ENCODE assay signal across 18 cellular contexts in genomic region chr17:38562215-38562569, GRCh38. TPM values are rescaled to one million over a fixed set of nuclear protein-coding genes. Genes with fewer than 3 reads are reported as not detected.
DNase-seq lines count a peak whose midpoint lies in the region; ATAC-seq, FAIRE-seq and TF ChIP-seq lines count a peak whose summit lies in the region.
"Had no signal": no experiment of that assay in that cellular context is flagged by ENCODE, and none has a peak within 500 bp of the region (broad histone marks: within the 10 kb centered on the region; RNA-seq: fewer than 3 reads in every experiment).

No MANE protein-coding gene starts in this region.

- no TSS peak for BruUV-seq in endothelial cell of umbilical vein (replicated peaks; lab: Mats Ljungman, UMichigan)

- peak; percentile 42 for DNase-seq in activated naive CD4-positive, alpha-beta T cell treated with anti-CD3 and anti-CD28 coated beads, Interleukin-2, amount 50 U/mL, for 16 hours
- no peak for DNase-seq in activated naive CD4-positive, alpha-beta T cell treated with Interleukin-2 at 50 U/mL for 16 hours
- DNase-seq in endothelial cell of umbilical vein (ENCODE audit: low read depth, low spot score): no peak
- no peak for DNase-seq in CD8-positive, alpha-beta memory T cell
- DNase-seq in COR-L47 (lab: John Stamatoyannopoulos, UW): no peak
- DNase-seq in HEK293T (ENCODE audit: extremely low spot score): no peak
- DNase-seq: Calu3, NCI-H1105 treated with DMSO at 0.1 percent for 48 hours, NCI-H1694 treated with DMSO at 0.1 percent for 48 hours, NCI-H2107, NCI-H226, NCI-H526, Right ventricle myocardium superior had no signal

- H3K27ac Mint-ChIP-seq in stimulated activated memory B cell treated with anti-CD40 and anti-IgM and Interleukin-4, amounts not matched to agents 10 μg/mL and 1 μg/mL and 100 μg/mL, for 72 hours: no peak overlapping the region
- H3K27ac Mint-ChIP-seq in CD8-positive, alpha-beta memory T cell: no peak overlapping the region
- H3K27ac Mint-ChIP-seq: CD4-positive, CD25-positive, alpha-beta regulatory T cell had no signal

- no peak overlapping the region for H2AFZ ChIP-seq in endothelial cell of umbilical vein (ENCODE audit: low read depth, low read length)

- CTCF ChIA-PET in endothelial cell of umbilical vein (lab: Charles Lee): interaction anchor here (1.9 to 5.0 kb wide), 2 partner anchors 104 to 105 kb away, joined by 9 to 321 read pairs; no protein-coding TSS in a partner anchor
- CTCF ChIA-PET in CD8-positive, alpha-beta memory T cell (lab: Charles Lee): no interaction called here
- CTCF ChIA-PET in HEK293T (lab: Yijun Ruan, JAX): no interaction called here

- no peak for ATAC-seq in stimulated activated memory B cell treated with anti-CD40 and anti-IgM and Interleukin-4, amounts not matched to agents 10 μg/mL and 1 μg/mL and 100 μg/mL, for 72 hours

- H3K27me3 ChIP-seq in HUES6 (ENCODE audit: control insufficient read depth, insufficient read depth, low read length) (peaks cover 97% of the 10 kb centered on the region), endothelial cell of umbilical vein (ENCODE audit: control insufficient read depth in 2 of 2, insufficient read depth in 2 of 2, low read length in 2 of 2) (peaks cover 67 to 79% of the 10 kb centered on the region in 2 experiments)
- H3K27me3 ChIP-seq in CD8-positive, alpha-beta memory T cell (ENCODE audit: insufficient read depth, low read length, poor library complexity, severe bottlenecking): peaks cover 69% of the 10 kb centered on the region

- POLR2A ChIA-PET in endothelial cell of umbilical vein (lab: Charles Lee) (no interaction called here), HEK293T (lab: Yijun Ruan, JAX) (no interaction called here)
- POLR2A ChIA-PET in CD8-positive, alpha-beta memory T cell (lab: Charles Lee): no interaction called here

- peaks cover 64% of the 10 kb centered on the region for H3K27me3 Mint-ChIP-seq in stimulated activated memory B cell treated with anti-CD40 and anti-IgM and Interleukin-4, amounts not matched to agents 10 μg/mL and 1 μg/mL and 100 μg/mL, for 72 hours
- H3K27me3 Mint-ChIP-seq in CD8-positive, alpha-beta memory T cell: peaks cover 52 to 55% of the 10 kb centered on the region in 2 donors

- no peak for TF ChIP-seq CTCF in endothelial cell of umbilical vein (IDR thresholded peaks at IDR 0.05; ENCODE audit: extremely low read depth in 1 of 2, insufficient read depth in 1 of 2, low read depth in 1 of 2, low read length in 2 of 2)

- H3K9me1 ChIP-seq in endothelial cell of umbilical vein (replicated peaks; ENCODE audit: control insufficient read depth, extremely low read depth, insufficient read depth, low read length): no peaks in the 10 kb centered on the region

- H3K4me1 ChIP-seq in HUES6 (ENCODE audit: control insufficient read depth, insufficient read depth, low read length) (peaks cover 60% of the 10 kb centered on the region), endothelial cell of umbilical vein (ENCODE audit: control insufficient read depth, extremely low read depth, insufficient read depth, low read length) (peaks cover 13% of the 10 kb centered on the region)
- H3K4me1 ChIP-seq in CD8-positive, alpha-beta memory T cell (ENCODE audit: insufficient read depth, low read length): peaks cover 35% of the 10 kb centered on the region

- H3K9me3 ChIP-seq in HUES6 (ENCODE audit: control insufficient read depth, insufficient read depth, low read depth, low read length): no peaks in the 10 kb centered on the region
- H3K9me3 ChIP-seq in endothelial cell of umbilical vein (replicated peaks; ENCODE audit: control insufficient read depth, insufficient read depth, low read length): no peaks in the 10 kb centered on the region
- H3K9me3 ChIP-seq in CD8-positive, alpha-beta memory T cell (ENCODE audit: low read length): no peaks in the 10 kb centered on the region

- H3K4me3 Mint-ChIP-seq in stimulated activated memory B cell treated with anti-CD40 and anti-IgM and Interleukin-4, amounts not matched to agents 10 μg/mL and 1 μg/mL and 100 μg/mL, for 72 hours: peak overlapping the region; percentile 33
- peak overlapping the region in 2 of 7 donors; percentile 22 to 46 for H3K4me3 Mint-ChIP-seq in CD8-positive, alpha-beta memory T cell

- H3K4me3 ChIP-seq in HUES6 (ENCODE audit: low read depth, low read length) (peak overlapping the region; percentile 50), endothelial cell of umbilical vein (replicated peaks in 1 of 3; ENCODE audit: insufficient read depth in 1 of 3, low read depth in 1 of 3, low read length in 3 of 3) (no peak overlapping the region)
- no peak overlapping the region for H3K4me3 ChIP-seq in CD8-positive, alpha-beta memory T cell (ENCODE audit: low read length)

- intact Hi-C loops in endothelial cell of umbilical vein (cut with micrococcal nuclease): no loop called here

- no peak for FAIRE-seq in endothelial cell of umbilical vein (lab: Jason Lieb, UNC)
- FAIRE-seq: RCC 7860 had no signal

- TF ChIP-seq POLR2A in endothelial cell of umbilical vein (IDR thresholded peaks at IDR 0.05; ENCODE audit: low read depth, low read length): no peak

- no peaks in the 10 kb centered on the region for H3K36me3 Mint-ChIP-seq in stimulated activated memory B cell treated with anti-CD40 and anti-IgM and Interleukin-4, amounts not matched to agents 10 μg/mL and 1 μg/mL and 100 μg/mL, for 72 hours
- H3K36me3 Mint-ChIP-seq in CD8-positive, alpha-beta memory T cell: peaks cover 0 to 4% (median 0%) of the 10 kb centered on the region in 3 donors
- H3K36me3 Mint-ChIP-seq: CD4-positive, CD25-positive, alpha-beta regulatory T cell had no signal

- no peak overlapping the region for H3K9ac ChIP-seq in HUES6 (ENCODE audit: low read length)
- no peak overlapping the region for H3K9ac ChIP-seq in endothelial cell of umbilical vein (replicated peaks; ENCODE audit: extremely low read depth, insufficient read depth, low read length)

- dilution Hi-C loops in endothelial cell of umbilical vein (cut with MboI; ENCODE audit: extremely low pct_ligation_motif_present, low sequenced_read_pairs): no loop called here

- no peak overlapping the region for H3K27ac ChIP-seq in HUES6 (ENCODE audit: low read depth, low read length)
- no peak overlapping the region for H3K27ac ChIP-seq in endothelial cell of umbilical vein (ENCODE audit: insufficient read depth, low read depth, low read length)
- H3K27ac ChIP-seq in CD8-positive, alpha-beta memory T cell (ENCODE audit: low read depth, low read length): no peak overlapping the region

- no peaks in the 10 kb centered on the region for H4K20me1 ChIP-seq in endothelial cell of umbilical vein (replicated peaks; ENCODE audit: control insufficient read depth, extremely low read depth, insufficient read depth, low read length)

- H3K36me3 ChIP-seq in HUES6 (ENCODE audit: control insufficient read depth, insufficient read depth, low read length) (no peaks in the 10 kb centered on the region), endothelial cell of umbilical vein (ENCODE audit: control insufficient read depth in 2 of 2, extremely low read depth in 1 of 2, insufficient read depth in 2 of 2, low read length in 2 of 2) (no peaks in the 10 kb centered on the region)
- no peaks in the 10 kb centered on the region for H3K36me3 ChIP-seq in CD8-positive, alpha-beta memory T cell (ENCODE audit: insufficient read depth, low read length)

- no peak overlapping the region for H3K4me2 ChIP-seq in endothelial cell of umbilical vein (ENCODE audit: insufficient read depth, low read length)

- no peaks in the 10 kb centered on the region for H3K79me2 ChIP-seq in endothelial cell of umbilical vein (ENCODE audit: control insufficient read depth, insufficient read depth, low read length)

- no peaks in the 10 kb centered on the region for H3K9me3 Mint-ChIP-seq in stimulated activated memory B cell treated with anti-CD40 and anti-IgM and Interleukin-4, amounts not matched to agents 10 μg/mL and 1 μg/mL and 100 μg/mL, for 72 hours
- no peaks in the 10 kb centered on the region for H3K9me3 Mint-ChIP-seq in CD8-positive, alpha-beta memory T cell

- peaks cover 53% of the 10 kb centered on the region for H3K4me1 Mint-ChIP-seq in stimulated activated memory B cell treated with anti-CD40 and anti-IgM and Interleukin-4, amounts not matched to agents 10 μg/mL and 1 μg/mL and 100 μg/mL, for 72 hours
- peaks cover 24 to 48% (median 28%) of the 10 kb centered on the region in 3 donors for H3K4me1 Mint-ChIP-seq in CD8-positive, alpha-beta memory T cell

TF ChIP-seq in endothelial cell of umbilical vein, 7 proteins besides CTCF, POLR2A, EP300 and RAD21 (continues in another document):
- TF ChIP-seq MAX (IDR thresholded peaks at IDR 0.05; ENCODE audit: insufficient read depth, insufficient read length) (no peak), EZH2 (IDR thresholded peaks at IDR 0.05; ENCODE audit: borderline replicate concordance, low read depth, low read length, severe bottlenecking) (peak; percentile 62), GATA2 (IDR thresholded peaks at IDR 0.05; ENCODE audit: insufficient read depth, insufficient read length, low read depth, low read length) (no peak), POLR2AphosphoS5 (IDR thresholded peaks at IDR 0.05; ENCODE audit: insufficient read depth, low read depth, low read length) (no peak)

TF ChIP-seq in HEK293T, 16 proteins besides CTCF, POLR2A, EP300 and RAD21:
- no peak for TF ChIP-seq LEF1 (IDR thresholded peaks at IDR 0.05; ENCODE audit: borderline replicate concordance)
- TF ChIP-seq FOXA1 (IDR thresholded peaks at IDR 0.05): no peak
- no peak for TF ChIP-seq CTBP1 (IDR thresholded peaks at IDR 0.05; ENCODE audit: borderline replicate concordance)
- TF ChIP-seq FOXM1 (IDR thresholded peaks at IDR 0.05; ENCODE audit: borderline replicate concordance): no peak
- no peak for TF ChIP-seq HDGF (IDR thresholded peaks at IDR 0.05; ENCODE audit: borderline replicate concordance)

RNA-seq across cellular contexts. Expression of gene SRCIN1, which starts 43.6 kb away (rescaled TPM):
- 0.12 and 0.35 TPM in 2 replicates for total RNA-seq in endothelial cell of umbilical vein
- polyA plus RNA-seq in endothelial cell of umbilical vein: 0.15 and 0.37 TPM in 2 replicates
- polyA plus RNA-seq in endothelial cell of umbilical vein (2011; cell fraction: cytosol; rRNA removed): 0.04 TPM in 2 replicates
- 0.24 and 0.29 TPM in 2 replicates for polyA plus RNA-seq in endothelial cell of umbilical vein (2011; cell fraction: nucleus; rRNA removed)
- 0.08 and 0.37 TPM in 2 replicates for polyA plus RNA-seq in endothelial cell of umbilical vein (2012)
- 0.19 and 0.32 TPM in 2 replicates for polyA minus RNA-seq in endothelial cell of umbilical vein
- polyA minus RNA-seq in endothelial cell of umbilical vein (2011; cell fraction: cytosol; rRNA and poly(A)+ RNA removed): 1.3 TPM
- polyA minus RNA-seq in endothelial cell of umbilical vein (2011; cell fraction: nucleus; rRNA and poly(A)+ RNA removed): 0.43 TPM in 1 of 2 replicates, not detected in the other
- total RNA-seq in CD8-positive, alpha-beta memory T cell: under 1 TPM; 0.04 to 0.50 TPM
- not detected for polyA plus RNA-seq in CD8-positive, alpha-beta memory T cell
- total RNA-seq: CD4-positive, CD25-positive, alpha-beta regulatory T cell; LHCN-M2 had no signal
- polyA plus RNA-seq: CD4-positive, CD25-positive, alpha-beta regulatory T cell had no signal
